Comparison of ENCODE assay signal across 8 cellular contexts in genomic region chr2:105373895-105374401, GRCh38. TPM values are rescaled to one million over a fixed set of nuclear protein-coding genes. Genes with fewer than 3 reads are reported as not detected.
A peak's percentile ranks its signal among the peaks of the same experiment; 100 is the strongest.
DNase-seq lines count a peak whose midpoint lies in the region; ATAC-seq and TF ChIP-seq lines count a peak whose summit lies in the region.

No MANE protein-coding gene starts in this region.

- no peak overlapping the region for H3K27ac ChIP-seq in PC-3 (ENCODE audit: low read length)

- peaks cover 13 to 22% (median 17%) of the 10 kb centered on the region in 3 donors for H3K4me1 Mint-ChIP-seq in T-cell
- peaks cover 55% of the 10 kb centered on the region for H3K4me1 Mint-ChIP-seq in mesothelial cell of epicardium

- H3K27me3 Mint-ChIP-seq in T-cell, result no peaks in the 10 kb centered on the region
- H3K27me3 Mint-ChIP-seq in mesothelial cell of epicardium (ENCODE audit: low read depth), result no peaks in the 10 kb centered on the region

- H3K9me3 Mint-ChIP-seq in T-cell (no peaks in the 10 kb centered on the region), mesothelial cell of epicardium (no peaks in the 10 kb centered on the region)

- no peak overlapping the region for H3K9ac ChIP-seq in PC-3 (ENCODE audit: low read length)

- H2AFZ ChIP-seq in PC-3 (ENCODE audit: low read length), result no peak overlapping the region

- POLR2A ChIA-PET in T-cell (lab: Charles Lee), result no interaction called here
- POLR2A ChIA-PET in PC-3 (lab: Charles Lee; ENCODE audit: unreplicated experiment), result no interaction called here

- H3K36me3 ChIP-seq in PC-3 (ENCODE audit: low read depth, low read length), result peaks cover 65% of the 10 kb centered on the region

- no peaks in the 10 kb centered on the region for H3K27me3 ChIP-seq in PC-3 (ENCODE audit: low read length)

- no peaks in the 10 kb centered on the region for H3K9me2 ChIP-seq in PC-3 (replicated peaks; ENCODE audit: low read length)

- H3K4me3 Mint-ChIP-seq in T-cell (peak overlapping the region; percentile 49 to 60 (median 58)), mesothelial cell of epicardium (no peak overlapping the region)

- H3K79me2 ChIP-seq in PC-3 (ENCODE audit: low read length), result peaks cover 68% of the 10 kb centered on the region

- H3K4me1 ChIP-seq in PC-3 (ENCODE audit: insufficient read depth, low read length), result peaks cover 39% of the 10 kb centered on the region

- intact Hi-C loops in PC-3 (cut with micrococcal nuclease), result no loop called here

- H3K4me3 ChIP-seq in PC-3 (ENCODE audit: low read length), result no peak overlapping the region

- H3K27ac Mint-ChIP-seq in T-cell, result peak overlapping the region; percentile 82 to 88
- peak overlapping the region; percentile 69 for H3K27ac Mint-ChIP-seq in mesothelial cell of epicardium

- peak; percentile 90 for ATAC-seq in GM18858 (IDR thresholded peaks at IDR 0.05; ENCODE audit: unreplicated experiment)
- peak; percentile 80 for ATAC-seq in GM21786 (IDR thresholded peaks at IDR 0.05; ENCODE audit: unreplicated experiment)
- ATAC-seq in T-cell (replicated peaks in 1 of 4), result peak; percentile 28 to 40 (median 36)
- no peak for ATAC-seq in PC-3

- BruUV-seq in PC-3 (replicated peaks; lab: Mats Ljungman, UMichigan), result no TSS peak

- H4K20me1 ChIP-seq in PC-3 (ENCODE audit: low read length), result peaks cover 13% of the 10 kb centered on the region; the same call in 1 of the 2 replicates

- no peaks in the 10 kb centered on the region for H3K36me3 Mint-ChIP-seq in T-cell
- peaks cover 25% of the 10 kb centered on the region for H3K36me3 Mint-ChIP-seq in mesothelial cell of epicardium

- no peak overlapping the region for H3K4me2 ChIP-seq in PC-3 (ENCODE audit: low read length)

- CTCF ChIA-PET in T-cell (lab: Charles Lee) (interaction anchor here in 1 of 2 donors (0.8 kb wide), 1 partner anchor 27 kb away, joined by 3 read pairs; no protein-coding TSS in a partner anchor), PC-3 (lab: Charles Lee) (no interaction called here)

- DNase-seq in T-cell (peak in 13 of 34 experiments; percentile 4 to 47 (median 12)), mesothelial cell of epicardium (ENCODE audit: low spot score in 2 of 2, unreplicated experiment in 2 of 2) (no peak), HCEC 1CT (no peak), PC-3 (no peak), NAMALWA (ENCODE audit: low spot score) (no peak), cerebellum (ENCODE audit: low spot score) (no peak)

- H3F3A ChIP-seq in PC-3 (ENCODE audit: low read length, unreplicated experiment), result no peaks in the 10 kb centered on the region

- TF ChIP-seq CTCF in mesothelial cell of epicardium (IDR thresholded peaks at IDR 0.05; ENCODE audit: unreplicated experiment) (no peak), PC-3 (conservative IDR thresholded peaks at IDR 0.05; ENCODE audit: low read depth, low read length) (no peak)

- H3K9me3 ChIP-seq in PC-3 (ENCODE audit: low read length), result no peaks in the 10 kb centered on the region

RNA-seq across cellular contexts. Expression of gene FHL2, which starts 24.9 kb away (rescaled TPM):
- 1 to 10 TPM in 4 of 5 donors, under 1 TPM in 1; 0.56 to 1.2 (median 1.1) TPM for total RNA-seq in T-cell
- 32.3 to 37.9 TPM (median 36.4 TPM) in 3 replicates for total RNA-seq in mesothelial cell of epicardium
- total RNA-seq in PC-3 (2014; rRNA removed), result 118 and 125 TPM in 2 replicates
- total RNA-seq in cerebellum, result 2.5 TPM

RNA-seq across cellular contexts. Expression of gene C2orf49, which starts 36.6 kb away (rescaled TPM):
- total RNA-seq in T-cell (10 to 100 TPM; 19.3 to 27.1 (median 21.4) TPM), mesothelial cell of epicardium (20.7 to 23.3 TPM (median 20.8 TPM) in 3 replicates), PC-3 (2014; rRNA removed) (7.2 and 11.6 TPM in 2 replicates), cerebellum (24.3 TPM)

RNA-seq across cellular contexts. Expression of gene TGFBRAP1, which starts 44.4 kb away (rescaled TPM):
- 10 to 100 TPM; 21.4 to 23.3 (median 21.8) TPM for total RNA-seq in T-cell
- 23.3 to 24.1 TPM (median 23.6 TPM) in 3 replicates for total RNA-seq in mesothelial cell of epicardium
- 26.5 and 27.3 TPM in 2 replicates for total RNA-seq in PC-3 (2014; rRNA removed)
- 19.5 TPM for total RNA-seq in cerebellum
